Comparison of ENCODE assay signal across 15 cellular contexts in genomic region chr1:220905650-220906560, GRCh38. TPM values are rescaled to one million over a fixed set of nuclear protein-coding genes. Genes with fewer than 3 reads are reported as not detected.
A peak's percentile ranks its signal among the peaks of the same experiment; 100 is the strongest.
DNase-seq lines count a peak whose midpoint lies in the region; ATAC-seq and TF ChIP-seq lines count a peak whose summit lies in the region.
"Had no signal": no experiment of that assay in that cellular context is flagged by ENCODE, and none has a peak within 500 bp of the region (broad histone marks: within the 10 kb centered on the region; RNA-seq: fewer than 3 reads in every experiment).

No MANE protein-coding gene starts in this region.

- H4K20me1 ChIP-seq in PC-9 (ENCODE audit: insufficient read depth): no peaks in the 10 kb centered on the region

- H3K36me3 Mint-ChIP-seq in activated T-cell treated with anti-CD3 and anti-CD28 coated beads, Interleukin-2, amount 50 U/mL, for 4 hours (ENCODE audit: insufficient read depth): no peaks in the 10 kb centered on the region

- ATAC-seq in activated T-cell treated with anti-CD3 and anti-CD28 coated beads, Interleukin-2, amount 50 U/mL, for 4 hours: no peak
- no peak for ATAC-seq in stimulated activated naive CD8-positive, alpha-beta T cell treated with anti-CD3 and anti-CD28 coated beads, Interleukin-15, Interleukin-2, amounts not matched to agents 100 U/mL and 50 U/mL, for 24 hours
- ATAC-seq: Right ventricle myocardium inferior, SK-N-SH treated with all-trans-retinoic acid at 6 μM for 48 hours had no signal

- no peak overlapping the region for H3K4me3 ChIP-seq in PC-9

- H3K4me2 ChIP-seq in PC-9: 0 out of 2 replicates have a peak overlapping the region, but pooled peaks have one; percentile 23

- no peaks in the 10 kb centered on the region for H3K9me2 ChIP-seq in PC-9 (ENCODE audit: insufficient read depth)

- no peaks in the 10 kb centered on the region for H3K27me3 ChIP-seq in PC-9 (ENCODE audit: insufficient read depth, low read depth)

- H2AFZ ChIP-seq in PC-9: no peak overlapping the region

- CTCF ChIA-PET in PC-9 (lab: Charles Lee): no interaction called here

- peaks cover 11% of the 10 kb centered on the region; the same call in 1 of the 2 replicates for H3F3A ChIP-seq in PC-9 (ENCODE audit: insufficient read depth, low read depth)

- H3K4me1 ChIP-seq in PC-9 (replicated peaks; ENCODE audit: insufficient read depth): peaks cover 22% of the 10 kb centered on the region

- H3K4me3 Mint-ChIP-seq in activated T-cell treated with anti-CD3 and anti-CD28 coated beads, Interleukin-2, amount 50 U/mL, for 4 hours: no peak overlapping the region

- intact Hi-C loops in PC-9 (cut with micrococcal nuclease; ENCODE audit: unreplicated experiment): loop anchor here (10.0 kb wide), 1 partner anchor 299 kb away; no protein-coding TSS in a partner anchor

- POLR2A ChIA-PET in PC-9 (lab: Charles Lee; ENCODE audit: unreplicated experiment): no interaction called here

- peaks cover 2% of the 10 kb centered on the region for H3K9me3 ChIP-seq in PC-9 (ENCODE audit: insufficient read depth, low read depth)

- H3K36me3 ChIP-seq in PC-9 (ENCODE audit: low read depth): no peaks in the 10 kb centered on the region

- H3K4me1 Mint-ChIP-seq in activated T-cell treated with anti-CD3 and anti-CD28 coated beads, Interleukin-2, amount 50 U/mL, for 4 hours (ENCODE audit: low read depth): no peaks in the 10 kb centered on the region

- TF ChIP-seq CTCF in 22Rv1 (IDR thresholded peaks at IDR 0.05) (no peak), PC-9 (conservative IDR thresholded peaks at IDR 0.05) (no peak)

- peak overlapping the region; percentile 41 for H3K27ac ChIP-seq in 22Rv1
- H3K27ac ChIP-seq in PC-9: no peak overlapping the region

- BruUV-seq in PC-9 (replicated peaks; lab: Mats Ljungman, UMichigan): no TSS peak

- DNase-seq in EL (peak; percentile 25), PC-9 (peak in 1 of 2 experiments; percentile 59), kidney tubule cell (ENCODE audit: low spot score) (peak; percentile 81), NCI-H187 treated with DMSO at 0.1 percent for 48 hours (lab: John Stamatoyannopoulos, UW) (no peak), NCI-H2227 (lab: John Stamatoyannopoulos, UW; ENCODE audit: unreplicated experiment) (no peak)
- DNase-seq in activated T-cell treated with anti-CD3 and anti-CD28 coated beads, Interleukin-2, amount 50 U/mL, for 4 hours: no peak
- DNase-seq in stimulated activated naive CD8-positive, alpha-beta T cell treated with anti-CD3 and anti-CD28 coated beads, Interleukin-15, Interleukin-2, amounts not matched to agents 100 U/mL and 50 U/mL, for 24 hours: no peak
- DNase-seq: Kasumi-1; NCI-H1436; NCI-H526; NK-92 treated with Interleukin-12 subunit alpha and Interleukin-12 subunit beta, amount 100 ng/mL, for 24 hours had no signal

- H3K9me3 Mint-ChIP-seq in activated T-cell treated with anti-CD3 and anti-CD28 coated beads, Interleukin-2, amount 50 U/mL, for 4 hours: no peaks in the 10 kb centered on the region

- H3K79me2 ChIP-seq in PC-9 (ENCODE audit: low read depth): no peaks in the 10 kb centered on the region

- H3K27me3 Mint-ChIP-seq in activated T-cell treated with anti-CD3 and anti-CD28 coated beads, Interleukin-2, amount 50 U/mL, for 4 hours (ENCODE audit: low read depth): peaks cover 13% of the 10 kb centered on the region

RNA-seq across cellular contexts. Expression of gene HLX, which starts 26.7 kb away (rescaled TPM):
- 1.1 and 1.8 TPM in 2 replicates for total RNA-seq in PC-9 (2021)
- 1 to 10 TPM in 1 of 3 donors, under 1 TPM in 2; 0.30 to 2.4 (median 0.47) TPM for total RNA-seq in activated T-cell treated with anti-CD3 and anti-CD28 coated beads, Interleukin-2, amount 50 U/mL, for 4 hours
- total RNA-seq: A673 had no signal

Comparison
In these comparisons a context has a peak if more than half of its experiments do, and no peak if none do; other contexts are left out.
1. DNase-seq: peak in EL (single experiment) and kidney tubule cell (single experiment); none in activated T-cell treated with anti-CD3 and anti-CD28 coated beads, Interleukin-2, amount 50 U/mL, for 4 hours (single experiment), NCI-H187 treated with DMSO at 0.1 percent for 48 hours (single experiment), stimulated activated naive CD8-positive, alpha-beta T cell treated with anti-CD3 and anti-CD28 coated beads, Interleukin-15, Interleukin-2, amounts not matched to agents 100 U/mL and 50 U/mL, for 24 hours (single experiment) and NCI-H2227 (single experiment).